6 cellular contexts compared by ENCODE assay signal in the genomic region with DNA sequence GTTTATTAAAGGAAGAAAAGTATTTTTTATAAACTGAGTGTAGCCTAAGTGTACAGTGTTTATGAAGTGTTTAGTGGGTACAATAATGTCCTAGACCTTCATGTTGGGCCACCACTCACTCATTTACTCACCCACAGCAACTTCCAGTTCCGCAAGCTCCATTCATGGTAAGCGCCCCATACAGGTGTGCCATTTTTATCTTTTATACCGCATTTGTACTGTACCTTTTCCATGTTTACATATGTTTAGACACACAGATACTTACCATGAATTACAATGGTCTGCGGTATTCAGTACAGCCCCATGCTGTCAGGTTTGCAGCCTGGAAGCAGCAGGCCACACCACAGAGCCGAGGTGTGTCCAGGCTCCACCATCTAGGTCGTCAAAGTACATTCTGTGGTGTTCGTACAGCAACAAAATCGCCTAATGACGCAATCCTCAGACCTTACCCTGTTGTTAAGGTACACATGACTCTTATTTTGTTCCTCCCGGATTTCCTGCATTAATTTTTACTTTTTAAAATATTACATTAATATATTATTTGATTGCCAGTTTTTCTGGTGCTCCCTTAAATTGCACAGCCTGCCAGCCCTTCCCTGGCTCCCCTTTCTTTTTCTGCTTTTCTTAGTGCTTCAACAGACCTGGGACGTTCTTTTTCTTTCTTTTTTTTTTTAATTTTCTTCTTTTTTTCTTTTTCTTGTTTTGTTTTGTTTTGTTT.
DNase-seq lines count a peak whose midpoint lies in the region; ATAC-seq and TF ChIP-seq lines count a peak whose summit lies in the region.

No MANE protein-coding gene starts in this region.

- ATAC-seq in HG02973 (IDR thresholded peaks at IDR 0.05; ENCODE audit: unreplicated experiment) (no peak), GM19023 (IDR thresholded peaks at IDR 0.05; ENCODE audit: unreplicated experiment) (no peak)

- no peak overlapping the region for H3K27ac ChIP-seq in WERI-Rb-1
- H3K27ac ChIP-seq in iPS-20b (ENCODE audit: low read length): no peak overlapping the region

- H3K36me3 ChIP-seq in WERI-Rb-1 (peaks cover 25% of the 10 kb centered on the region), iPS-20b (ENCODE audit: insufficient read depth, low read depth, low read length) (peaks cover 32% of the 10 kb centered on the region)

- H3K4me1 ChIP-seq in iPS-20b (ENCODE audit: insufficient read depth, low read length): 0 out of 2 replicates have a peak, but pooled peaks cover 7% of the 10 kb centered on the region

- no peak for TF ChIP-seq CTCF in WERI-Rb-1 (IDR thresholded peaks at IDR 0.05; ENCODE audit: low read depth, low read length)

- peak; percentile 41 to 63 for DNase-seq in NCI-H2081 (lab: John Stamatoyannopoulos, UW)
- no peak for DNase-seq in NCI-H2081 treated with DMSO at 0.1 percent for 48 hours (lab: John Stamatoyannopoulos, UW)
- no peak for DNase-seq in WERI-Rb-1

- H3K9ac ChIP-seq in iPS-20b (ENCODE audit: low read depth, low read length): no peak overlapping the region; the same call in 1 of the 2 replicates

- H3K27me3 ChIP-seq in WERI-Rb-1 (ENCODE audit: insufficient read depth, low read depth, severe bottlenecking) (no peaks in the 10 kb centered on the region), iPS-20b (ENCODE audit: insufficient read depth, low read length) (no peaks in the 10 kb centered on the region)

- no peaks in the 10 kb centered on the region for H3K9me3 ChIP-seq in WERI-Rb-1 (ENCODE audit: severe bottlenecking)
- H3K9me3 ChIP-seq in iPS-20b (ENCODE audit: insufficient read depth, low read depth, low read length): no peaks in the 10 kb centered on the region

- H3K4me3 ChIP-seq in WERI-Rb-1 (ENCODE audit: low read depth, low read length) (peak overlapping the region; percentile 86), iPS-20b (ENCODE audit: low read length) (peak overlapping the region; percentile 97; the same call in 1 of the 2 replicates)

Comparison
In these comparisons a context has a peak if more than half of its experiments do, and no peak if none do; other contexts are left out.
1. DNase-seq: peak in NCI-H2081 (2 of 2); none in NCI-H2081 treated with DMSO at 0.1 percent for 48 hours (single experiment) and WERI-Rb-1 (single experiment).